In the genomic region with DNA sequence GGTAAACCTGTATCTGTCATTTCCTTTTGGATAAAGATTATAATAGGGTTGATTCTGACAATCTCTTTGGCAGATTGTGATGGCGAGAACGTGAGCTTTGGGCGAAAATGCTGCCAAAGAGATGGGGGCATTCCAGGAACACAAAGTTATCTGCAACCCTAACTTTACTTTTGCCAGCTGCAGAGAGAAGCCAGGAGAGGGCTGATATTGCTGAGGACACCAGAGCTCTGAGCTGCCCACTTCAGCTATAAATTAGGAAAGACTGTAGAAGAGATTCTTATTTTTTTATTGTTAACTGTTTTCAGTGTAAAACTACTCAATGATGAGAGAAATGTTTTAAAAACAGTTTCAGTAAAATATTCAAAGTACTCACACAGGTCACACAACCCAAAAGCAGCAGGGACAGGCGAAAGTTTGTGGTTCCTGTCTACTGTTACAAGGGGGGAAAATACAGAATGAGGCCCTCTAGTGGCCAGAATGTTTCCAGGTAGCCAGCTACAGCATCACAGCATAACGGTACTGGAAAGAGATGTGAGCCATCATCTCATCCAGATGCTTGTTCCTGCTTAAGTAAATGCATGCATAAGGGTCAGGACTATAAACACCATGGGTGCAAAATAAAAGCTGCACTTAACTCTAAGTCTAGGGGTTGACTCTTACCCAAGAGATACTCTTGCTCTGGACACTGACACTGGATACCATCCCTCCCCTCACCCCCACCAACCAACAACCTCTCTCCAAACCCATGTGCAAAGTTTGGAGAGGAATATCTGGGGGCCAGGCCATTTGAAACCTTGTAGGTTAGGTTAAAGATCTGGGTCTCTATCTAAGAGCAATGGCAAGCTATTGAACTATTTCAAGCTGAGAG, we compare ENCODE assay signal across 8 cellular contexts.
DNase-seq lines count a peak whose midpoint lies in the region; ATAC-seq and TF ChIP-seq lines count a peak whose summit lies in the region.

No MANE protein-coding gene starts in this region.

- no peaks in the 10 kb centered on the region for H3K4me1 ChIP-seq in HEK293 (ENCODE audit: control insufficient read depth, insufficient read depth, low read length)
- H3K4me1 ChIP-seq in lower lobe of right lung: no peaks in the 10 kb centered on the region

- no peak overlapping the region for H3K4me3 ChIP-seq in GM12864 (ENCODE audit: low read depth, low read length)
- H3K4me3 ChIP-seq in HEK293 (ENCODE audit: low read depth, low read length): no peak overlapping the region
- no peak overlapping the region for H3K4me3 ChIP-seq in LNCaP clone FGC (ENCODE audit: low read depth, low read length)
- H3K4me3 ChIP-seq in lower lobe of right lung: no peak overlapping the region

- H3K27ac ChIP-seq in HEK293 (ENCODE audit: extremely low read depth, low read depth, low read length) (no peak overlapping the region), lower lobe of right lung (no peak overlapping the region)

- TF ChIP-seq CTCF in GM12864 (IDR thresholded peaks at IDR 0.05; ENCODE audit: low read depth, low read length, missing control alignments) (peak; percentile 82), HEK293 (tag by site-specific recombination; IDR thresholded peaks at IDR 0.05) (no peak), LNCaP clone FGC (IDR thresholded peaks at IDR 0.05; ENCODE audit: control insufficient read depth, extremely low read depth, insufficient read depth) (peak; percentile 74), lower lobe of right lung (IDR thresholded peaks at IDR 0.05) (peak; percentile 59)

- H3K36me3 ChIP-seq in HEK293 (ENCODE audit: control insufficient read depth in 2 of 2, insufficient read depth in 1 of 2, low read length in 2 of 2) (no peaks in the 10 kb centered on the region), lower lobe of right lung (no peaks in the 10 kb centered on the region)

- intact Hi-C loops in lower lobe of right lung (cut with DNase I): no loop called here

- POLR2A ChIA-PET in HEK293 (lab: Yijun Ruan, JAX): no interaction called here

- CTCF ChIA-PET in HEK293 (lab: Yijun Ruan, JAX): interaction anchor here (0.6 to 3.2 kb wide), 25 partner anchors 9 to 968 kb away, joined by 3 to 29 read pairs (median 3); no protein-coding TSS in a partner anchor

- ATAC-seq in lower lobe of right lung: peak; percentile 49 to 79

- DNase-seq in AG20443 (ENCODE audit: low spot score) (peak; percentile 40), GM12864 (ENCODE audit: low read depth) (peak; percentile 13), LNCaP clone FGC (ENCODE audit: low read depth) (no peak), astrocyte of the hippocampus (ENCODE audit: low read depth, low spot score) (peak; percentile 50), lower lobe of right lung (no peak), NCI-H1436 treated with DMSO at 0.1 percent for 48 hours (lab: John Stamatoyannopoulos, UW) (no peak), GOT3 (lab: John Stamatoyannopoulos, UW) (no peak)

- H3K9me3 ChIP-seq in HEK293 (ENCODE audit: control insufficient read depth, insufficient read depth, low read depth, low read length) (no peaks in the 10 kb centered on the region), lower lobe of right lung (peaks cover 13% of the 10 kb centered on the region)

- peaks cover 1% of the 10 kb centered on the region for H3K27me3 ChIP-seq in lower lobe of right lung (ENCODE audit: low read depth)

TF ChIP-seq in HEK293, 187 proteins besides CTCF, POLR2A, EP300 and RAD21:
- TF ChIP-seq ZNF654 (tag by site-specific recombination; IDR thresholded peaks at IDR 0.05; ENCODE audit: low read depth) (peak; percentile 25), ZBTB21 (tag by site-specific recombination; IDR thresholded peaks at IDR 0.05) (no peak)
- TF ChIP-seq, protein P1, sequence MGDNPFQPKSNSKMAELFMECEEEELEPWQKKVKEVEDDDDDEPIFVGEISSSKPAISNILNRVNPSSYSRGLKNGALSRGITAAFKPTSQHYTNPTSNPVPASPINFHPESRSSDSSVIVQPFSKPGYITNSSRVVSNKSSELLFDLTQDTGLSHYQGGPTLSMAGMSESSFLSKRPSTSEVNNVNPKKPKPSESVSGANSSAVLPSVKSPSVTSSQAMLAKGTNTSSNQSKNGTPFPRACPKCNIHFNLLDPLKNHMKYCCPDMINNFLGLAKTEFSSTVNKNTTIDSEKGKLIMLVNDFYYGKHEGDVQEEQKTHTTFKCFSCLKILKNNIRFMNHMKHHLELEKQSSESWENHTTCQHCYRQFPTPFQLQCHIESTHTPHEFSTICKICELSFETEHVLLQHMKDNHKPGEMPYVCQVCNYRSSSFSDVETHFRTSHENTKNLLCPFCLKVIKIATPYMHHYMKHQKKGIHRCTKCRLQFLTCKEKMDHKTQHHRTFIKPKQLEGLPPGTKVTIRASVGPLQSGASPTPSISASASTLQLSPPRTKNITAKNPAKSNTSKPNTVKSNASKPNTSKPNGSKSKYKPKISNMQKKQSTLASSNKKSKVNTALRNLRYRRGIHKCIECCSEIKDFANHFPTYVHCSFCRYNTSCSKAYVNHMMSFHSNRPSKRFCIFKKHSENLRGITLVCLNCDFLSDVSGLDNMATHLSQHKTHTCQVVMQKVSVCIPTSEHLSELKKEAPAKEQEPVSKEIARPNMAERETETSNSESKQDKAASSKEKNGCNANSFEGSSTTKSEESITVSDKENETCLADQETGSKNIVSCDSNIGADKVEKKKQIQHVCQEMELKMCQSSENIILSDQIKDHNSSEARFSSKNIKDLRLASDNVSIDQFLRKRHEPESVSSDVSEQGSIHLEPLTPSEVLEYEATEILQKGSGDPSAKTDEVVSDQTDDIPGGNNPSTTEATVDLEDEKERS (tag by site-specific recombination; IDR thresholded peaks at IDR 0.05): no peak

Comparison
In these comparisons a context has a peak if more than half of its experiments do, and no peak if none do; other contexts are left out.
1. DNase-seq: peak in AG20443 (single experiment), GM12864 (single experiment) and astrocyte of the hippocampus (single experiment); none in LNCaP clone FGC (single experiment), lower lobe of right lung (single experiment), NCI-H1436 treated with DMSO at 0.1 percent for 48 hours (single experiment) and GOT3 (single experiment).